Comparison of ENCODE assay signal across 8 cellular contexts in genomic region chr16:58843675-58844074, GRCh38.
A peak's percentile ranks its signal among the peaks of the same experiment; 100 is the strongest.
DNase-seq lines count a peak whose midpoint lies in the region; ATAC-seq and TF ChIP-seq lines count a peak whose summit lies in the region.

No MANE protein-coding gene starts in this region.

- CTCF ChIA-PET in GM10248 (lab: Yijun Ruan, JAX), result interaction anchor here (1.3 to 2.8 kb wide), 5 partner anchors 8 to 203 kb away, joined by 3 to 10 read pairs (median 9); no protein-coding TSS in a partner anchor

- POLR2A ChIA-PET in GM10248 (lab: Yijun Ruan, JAX), result no interaction called here

- peak; percentile 23 for DNase-seq in GM10248 (ENCODE audit: extremely low spot score)
- DNase-seq in SW480 (ENCODE audit: low spot score), result peak; percentile 54
- peak; percentile 38 for DNase-seq in medulla oblongata (ENCODE audit: extremely low spot score)
- no peak for DNase-seq in HuH-7 (ENCODE audit: low spot score)
- no peak for DNase-seq in NCI-H1092 (lab: John Stamatoyannopoulos, UW)
- DNase-seq in NCI-H2196 treated with DMSO at 0.1 percent for 48 hours (lab: John Stamatoyannopoulos, UW; ENCODE audit: unreplicated experiment), result no peak

- TF ChIP-seq CTCF in GM10248 (IDR thresholded peaks at IDR 0.05; ENCODE audit: control extremely low read depth, extremely low read depth, low read depth, missing control alignments), result peak; percentile 40

- ATAC-seq in HG03159 (IDR thresholded peaks at IDR 0.05; ENCODE audit: unreplicated experiment), result peak; percentile 54
- ATAC-seq in HG02970 (IDR thresholded peaks at IDR 0.05; ENCODE audit: low FRiP score, unreplicated experiment), result no peak

Comparison
In these comparisons a context has a peak if more than half of its experiments do, and no peak if none do; other contexts are left out.
1. DNase-seq: peak in GM10248 (single experiment), SW480 (single experiment) and medulla oblongata (single experiment); none in HuH-7 (single experiment), NCI-H1092 (single experiment) and NCI-H2196 treated with DMSO at 0.1 percent for 48 hours (single experiment).